ENCODE assay signal across 25 cellular contexts in the genomic region with DNA sequence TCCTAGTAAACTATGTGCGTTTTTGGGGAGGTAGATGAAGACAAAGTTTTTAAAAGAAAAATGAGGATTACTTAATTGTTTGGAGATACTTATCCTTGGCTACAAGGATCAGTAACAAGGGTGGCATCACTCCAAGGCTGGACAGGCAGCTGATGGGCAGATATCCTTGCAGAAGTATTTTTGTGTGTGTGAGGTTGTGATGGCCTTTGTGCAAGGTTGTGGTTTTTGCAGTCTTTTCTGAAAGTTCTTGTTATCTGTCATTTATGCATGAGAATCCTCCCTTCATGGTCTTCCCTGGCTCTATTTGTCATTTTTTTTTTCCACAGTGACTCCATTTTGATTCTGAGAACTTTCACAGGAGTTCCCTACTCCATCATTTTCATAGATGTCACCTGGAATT.
DNase-seq lines count a peak whose midpoint lies in the region; ATAC-seq and TF ChIP-seq lines count a peak whose summit lies in the region.
"Had no signal": no experiment of that assay in that cellular context is flagged by ENCODE, and none has a peak within 500 bp of the region (broad histone marks: within the 10 kb centered on the region; RNA-seq: fewer than 3 reads in every experiment).

No MANE protein-coding gene starts in this region.

- DNase-seq in NCI-H1417 (lab: John Stamatoyannopoulos, UW), result no peak
- no peak for DNase-seq in RKO (ENCODE audit: low spot score)
- DNase-seq: activated CD4-positive, alpha-beta T cell treated with anti-CD3 and anti-CD28 coated beads for 1 hour; activated CD8-positive, alpha-beta T cell treated with anti-CD3 and anti-CD28 coated beads for 36 hours; amygdala; CD4-positive, alpha-beta T cell; GOT3; midbrain; naive thymus-derived CD4-positive, alpha-beta T cell; NCI-H2107; NCI-H345; right cardiac atrium; spleen; stimulated activated CD4-positive, alpha-beta T cell treated with anti-CD3 and anti-CD28 coated beads, Interleukin-2, amount 100 ng/mL, for 24 hours; stimulated activated naive CD8-positive, alpha-beta T cell treated with anti-CD3 and anti-CD28 coated beads, Interleukin-15, amount 100 ng/mL, for 72 hours had no signal

- H4K20me1 ChIP-seq in BLaER1 (no peaks in the 10 kb centered on the region), SU-DHL-6 (ENCODE audit: low read depth, low read length) (no peaks in the 10 kb centered on the region)

- H3K27me3 ChIP-seq in BLaER1 (no peaks in the 10 kb centered on the region), SU-DHL-6 (ENCODE audit: low read length) (no peaks in the 10 kb centered on the region)
- H3K27me3 ChIP-seq: SJSA1, spleen, vagina had no signal

- peak overlapping the region; percentile 70 for H3K4me2 ChIP-seq in BLaER1
- H3K4me2 ChIP-seq in SU-DHL-6 (ENCODE audit: low read depth, low read length, poor library complexity, severe bottlenecking), result peak overlapping the region; percentile 63
- H3K4me2 ChIP-seq: KMS-11 had no signal

- H3K27ac ChIP-seq in BLaER1 (no peak overlapping the region), SU-DHL-6 (ENCODE audit: low read depth, low read length) (peak overlapping the region; percentile 82)
- H3K27ac ChIP-seq: KMS-11, RWPE1, SJSA1, spleen, vagina had no signal

- H2AFZ ChIP-seq in SU-DHL-6 (ENCODE audit: low read depth, low read length, severe bottlenecking), result peak overlapping the region; percentile 34

- no peaks in the 10 kb centered on the region for H3K79me2 ChIP-seq in SU-DHL-6 (ENCODE audit: insufficient read depth, low read length)

- peaks cover 15% of the 10 kb centered on the region; the same call in 1 of the 2 replicates for H3F3A ChIP-seq in SU-DHL-6 (ENCODE audit: insufficient read depth)

- H3K4me1 ChIP-seq in BLaER1, result peaks cover 35% of the 10 kb centered on the region
- H3K4me1 ChIP-seq: SJSA1, spleen, vagina had no signal

- H3K9me3 ChIP-seq in BLaER1, result no peaks in the 10 kb centered on the region
- H3K9me3 ChIP-seq in SU-DHL-6 (ENCODE audit: insufficient read depth, low read length), result no peaks in the 10 kb centered on the region
- H3K9me3 ChIP-seq: SJSA1, vagina had no signal

- no peak overlapping the region for H3K9ac ChIP-seq in BLaER1
- peak overlapping the region; percentile 21 for H3K9ac ChIP-seq in SU-DHL-6 (ENCODE audit: low read length)
- H3K9ac ChIP-seq: KMS-11 had no signal

- peak; percentile 26 for ATAC-seq in GM19463 (IDR thresholded peaks at IDR 0.05; ENCODE audit: unreplicated experiment)
- peak; percentile 24 for ATAC-seq in HG03460 (IDR thresholded peaks at IDR 0.05; ENCODE audit: unreplicated experiment)
- no peak for ATAC-seq in GM19395 (IDR thresholded peaks at IDR 0.05; ENCODE audit: unreplicated experiment)
- ATAC-seq in SK-N-SH treated with all-trans-retinoic acid at 6 μM for 48 hours, result no peak
- ATAC-seq: activated CD8-positive, alpha-beta T cell treated with anti-CD3 and anti-CD28 coated beads for 36 hours; right cardiac atrium; stimulated activated naive CD8-positive, alpha-beta T cell treated with anti-CD3 and anti-CD28 coated beads, Interleukin-15, amount 100 ng/mL, for 72 hours had no signal

- no peaks in the 10 kb centered on the region for H3K9me2 ChIP-seq in SU-DHL-6 (replicated peaks; ENCODE audit: insufficient read depth, low read length)

- H3K36me3 ChIP-seq in BLaER1, result no peaks in the 10 kb centered on the region
- H3K36me3 ChIP-seq in SU-DHL-6 (ENCODE audit: low read length), result no peaks in the 10 kb centered on the region
- H3K36me3 ChIP-seq: SJSA1, spleen, vagina had no signal

- no peak overlapping the region for H3K4me3 ChIP-seq in BLaER1
- H3K4me3 ChIP-seq in SU-DHL-6 (ENCODE audit: insufficient read depth, low read length, poor library complexity, severe bottlenecking), result peak overlapping the region; percentile 33
- H3K4me3 ChIP-seq: SJSA1, spleen, vagina had no signal

- TF ChIP-seq CTCF in SU-DHL-6 (IDR thresholded peaks at IDR 0.05; ENCODE audit: insufficient read depth, low read length, poor library complexity, severe bottlenecking), result no peak

TF ChIP-seq in SK-N-SH treated with all-trans-retinoic acid at 6 μM for 48 hours, 23 proteins besides CTCF, POLR2A, EP300 and RAD21:
- TF ChIP-seq, protein P1, sequence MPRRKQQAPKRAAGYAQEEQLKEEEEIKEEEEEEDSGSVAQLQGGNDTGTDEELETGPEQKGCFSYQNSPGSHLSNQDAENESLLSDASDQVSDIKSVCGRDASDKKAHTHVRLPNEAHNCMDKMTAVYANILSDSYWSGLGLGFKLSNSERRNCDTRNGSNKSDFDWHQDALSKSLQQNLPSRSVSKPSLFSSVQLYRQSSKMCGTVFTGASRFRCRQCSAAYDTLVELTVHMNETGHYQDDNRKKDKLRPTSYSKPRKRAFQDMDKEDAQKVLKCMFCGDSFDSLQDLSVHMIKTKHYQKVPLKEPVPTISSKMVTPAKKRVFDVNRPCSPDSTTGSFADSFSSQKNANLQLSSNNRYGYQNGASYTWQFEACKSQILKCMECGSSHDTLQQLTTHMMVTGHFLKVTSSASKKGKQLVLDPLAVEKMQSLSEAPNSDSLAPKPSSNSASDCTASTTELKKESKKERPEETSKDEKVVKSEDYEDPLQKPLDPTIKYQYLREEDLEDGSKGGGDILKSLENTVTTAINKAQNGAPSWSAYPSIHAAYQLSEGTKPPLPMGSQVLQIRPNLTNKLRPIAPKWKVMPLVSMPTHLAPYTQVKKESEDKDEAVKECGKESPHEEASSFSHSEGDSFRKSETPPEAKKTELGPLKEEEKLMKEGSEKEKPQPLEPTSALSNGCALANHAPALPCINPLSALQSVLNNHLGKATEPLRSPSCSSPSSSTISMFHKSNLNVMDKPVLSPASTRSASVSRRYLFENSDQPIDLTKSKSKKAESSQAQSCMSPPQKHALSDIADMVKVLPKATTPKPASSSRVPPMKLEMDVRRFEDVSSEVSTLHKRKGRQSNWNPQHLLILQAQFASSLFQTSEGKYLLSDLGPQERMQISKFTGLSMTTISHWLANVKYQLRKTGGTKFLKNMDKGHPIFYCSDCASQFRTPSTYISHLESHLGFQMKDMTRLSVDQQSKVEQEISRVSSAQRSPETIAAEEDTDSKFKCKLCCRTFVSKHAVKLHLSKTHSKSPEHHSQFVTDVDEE (CRISPR knock-in tag; IDR thresholded peaks at IDR 0.05), result no peak
- TF ChIP-seq CSDC2 (CRISPR knock-in tag; IDR thresholded peaks at IDR 0.05) (no peak), ZNF70 (CRISPR knock-in tag; IDR thresholded peaks at IDR 0.05) (no peak), SNAI2 (CRISPR knock-in tag; IDR thresholded peaks at IDR 0.05) (no peak), ZC3H10 (CRISPR knock-in tag; IDR thresholded peaks at IDR 0.05) (no peak), BACH2 (CRISPR knock-in tag; IDR thresholded peaks at IDR 0.05; ENCODE audit: borderline replicate concordance) (no peak), OSR1 (CRISPR knock-in tag; IDR thresholded peaks at IDR 0.05) (no peak)

Comparison
In these comparisons a context has a peak if more than half of its experiments do, and no peak if none do; other contexts are left out.
1. ATAC-seq: peak in GM19463 (single experiment) and HG03460 (single experiment); none in GM19395 (single experiment) and SK-N-SH treated with all-trans-retinoic acid at 6 μM for 48 hours (single experiment).